12 cellular contexts compared by ENCODE assay signal in the genomic region with DNA sequence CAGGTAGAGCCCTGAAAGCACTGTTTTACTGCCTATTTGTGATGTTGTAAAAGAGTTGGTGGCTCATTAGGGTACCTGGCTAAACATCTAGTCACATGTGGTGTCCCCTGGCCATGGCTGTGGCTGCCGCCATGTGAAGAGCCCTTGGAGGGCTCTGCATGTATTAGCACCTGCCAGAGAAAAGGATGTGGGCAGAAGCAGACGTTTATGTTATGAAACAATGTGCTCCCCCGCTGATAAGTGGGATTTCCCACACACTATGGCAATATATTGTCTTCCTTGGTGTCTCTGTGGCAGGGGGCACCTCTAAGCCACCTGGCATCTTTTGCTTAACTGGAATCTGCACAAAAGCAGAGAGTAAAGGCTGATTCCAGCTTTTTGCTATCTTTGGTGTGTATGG. TPM values are rescaled to one million over a fixed set of nuclear protein-coding genes. Genes with fewer than 3 reads are reported as not detected.
DNase-seq lines count a peak whose midpoint lies in the region; ATAC-seq, FAIRE-seq and TF ChIP-seq lines count a peak whose summit lies in the region.
"Had no signal": no experiment of that assay in that cellular context is flagged by ENCODE, and none has a peak within 500 bp of the region (broad histone marks: within the 10 kb centered on the region; RNA-seq: fewer than 3 reads in every experiment).

No MANE protein-coding gene starts in this region.

- H3K27ac ChIP-seq in kidney (ENCODE audit: low read depth in 2 of 2, low read length in 2 of 2): no peak overlapping the region
- H3K27ac ChIP-seq: breast epithelium, tibial artery had no signal

- no peak overlapping the region for H3K9ac ChIP-seq in kidney (ENCODE audit: low read length in 2 of 2)

- ATAC-seq in stimulated activated effector memory CD8-positive, alpha-beta T cell treated with anti-CD3 and anti-CD28 coated beads, Interleukin-12 subunit alpha, Interleukin-12 subunit beta, amount 100 ng/mL, for 72 hours: peak; percentile 71
- ATAC-seq in GM21528 (IDR thresholded peaks at IDR 0.05; ENCODE audit: low FRiP score, unreplicated experiment): no peak
- ATAC-seq in HG02642 (IDR thresholded peaks at IDR 0.05; ENCODE audit: poor library complexity, unreplicated experiment): no peak

- no peak for TF ChIP-seq CTCF in kidney (IDR thresholded peaks at IDR 0.05; ENCODE audit: borderline replicate concordance, extremely low read depth, insufficient read depth)

- no peaks in the 10 kb centered on the region for H3K9me3 ChIP-seq in kidney (ENCODE audit: control insufficient read depth in 1 of 2, low read length in 2 of 2)
- H3K9me3 ChIP-seq: breast epithelium, tibial artery had no signal

- H3K4me3 ChIP-seq in kidney (ENCODE audit: low read length in 2 of 2): no peak overlapping the region
- H3K4me3 ChIP-seq: breast epithelium, tibial artery had no signal

- peaks cover 21 to 36% of the 10 kb centered on the region in 2 donors for H3K4me1 ChIP-seq in kidney (ENCODE audit: control insufficient read depth in 1 of 2, insufficient read depth in 1 of 2, low read depth in 1 of 2, low read length in 2 of 2)
- H3K4me1 ChIP-seq: breast epithelium had no signal

- H3K4me1 Mint-ChIP-seq in stimulated activated effector memory CD8-positive, alpha-beta T cell treated with anti-CD3 and anti-CD28 coated beads, Interleukin-12 subunit alpha, Interleukin-12 subunit beta, amount 100 ng/mL, for 72 hours: peaks cover 97% of the 10 kb centered on the region

- no peaks in the 10 kb centered on the region for H3K9me3 Mint-ChIP-seq in stimulated activated effector memory CD8-positive, alpha-beta T cell treated with anti-CD3 and anti-CD28 coated beads, Interleukin-12 subunit alpha, Interleukin-12 subunit beta, amount 100 ng/mL, for 72 hours

- peaks cover 94% of the 10 kb centered on the region for H3K36me3 Mint-ChIP-seq in stimulated activated effector memory CD8-positive, alpha-beta T cell treated with anti-CD3 and anti-CD28 coated beads, Interleukin-12 subunit alpha, Interleukin-12 subunit beta, amount 100 ng/mL, for 72 hours

- peak overlapping the region; percentile 97 for H3K4me3 Mint-ChIP-seq in stimulated activated effector memory CD8-positive, alpha-beta T cell treated with anti-CD3 and anti-CD28 coated beads, Interleukin-12 subunit alpha, Interleukin-12 subunit beta, amount 100 ng/mL, for 72 hours

- no peaks in the 10 kb centered on the region for H3K36me3 ChIP-seq in kidney (ENCODE audit: control insufficient read depth in 1 of 2, insufficient read depth in 2 of 2, low read length in 2 of 2)
- H3K36me3 ChIP-seq: breast epithelium, tibial artery had no signal

- peak overlapping the region; percentile 41 for H3K27ac Mint-ChIP-seq in stimulated activated effector memory CD8-positive, alpha-beta T cell treated with anti-CD3 and anti-CD28 coated beads, Interleukin-12 subunit alpha, Interleukin-12 subunit beta, amount 100 ng/mL, for 72 hours

- FAIRE-seq in kidney (lab: Jason Lieb, UNC): no peak

- intact Hi-C loops in kidney (cut with DNase I): no loop called here

- DNase-seq in activated naive CD4-positive, alpha-beta T cell treated with Interleukin-2 at 50 U/mL for 16 hours: peak; percentile 39
- no peak for DNase-seq in activated naive CD4-positive, alpha-beta T cell treated with anti-CD3 and anti-CD28 coated beads, Interleukin-2, amount 50 U/mL, for 16 hours
- DNase-seq in NCI-H146 (lab: John Stamatoyannopoulos, UW) (peak; percentile 37), activated gamma-delta T cell (lab: John Stamatoyannopoulos, UW) (peak; percentile 25), kidney (no peak)
- peak in 1 of 2 donors; percentile 73 for DNase-seq in stimulated activated effector memory CD8-positive, alpha-beta T cell treated with anti-CD3 and anti-CD28 coated beads, Interleukin-12 subunit alpha, Interleukin-12 subunit beta, amount 100 ng/mL, for 72 hours (ENCODE audit: low spot score in 2 of 2)
- DNase-seq: AML-193, foreskin melanocyte, tibial artery had no signal

RNA-seq across cellular contexts. Expression of gene TENT5C, which starts 9.6 kb away (rescaled TPM):
- 22.2 TPM for total RNA-seq in kidney
- 6.1 TPM for polyA plus RNA-seq in kidney (ENCODE audit: insufficient read depth, low read depth, low replicate concordance)

Comparison
In these comparisons a context has a peak if more than half of its experiments do, and no peak if none do; other contexts are left out.
1. DNase-seq: peak in activated naive CD4-positive, alpha-beta T cell treated with Interleukin-2 at 50 U/mL for 16 hours (single experiment), NCI-H146 (single experiment) and activated gamma-delta T cell (single experiment); none in activated naive CD4-positive, alpha-beta T cell treated with anti-CD3 and anti-CD28 coated beads, Interleukin-2, amount 50 U/mL, for 16 hours (single experiment) and kidney (single experiment).